Comparison of ENCODE assay signal across 16 cellular contexts in genomic region chr5:17952231-17952630, GRCh38.
"Had no signal": no experiment of that assay in that cellular context is flagged by ENCODE, and none has a peak within 500 bp of the region (broad histone marks: within the 10 kb centered on the region; RNA-seq: fewer than 3 reads in every experiment).

No MANE protein-coding gene starts in this region.

- H3K36me3 ChIP-seq: adrenal gland, cardiac muscle cell, esophagus muscularis mucosa, left ventricle myocardium inferior, right atrium auricular region, thyroid gland had no signal

- H3K27me3 ChIP-seq: adrenal gland, cardiac muscle cell, dorsolateral prefrontal cortex, esophagus muscularis mucosa, right atrium auricular region, thyroid gland had no signal

- H3K4me1 Mint-ChIP-seq: activated naive CD4-positive, alpha-beta T cell treated with anti-CD3 and anti-CD28 coated beads, Interleukin-2, amount 50 U/mL, for 24 hours; memory B cell; stimulated activated naive B cell treated with anti-CD40 and anti-IgM and Interleukin-4, amounts not matched to agents 10 μg/mL and 1 μg/mL and 100 μg/mL, for 72 hours had no signal

- H3K36me3 Mint-ChIP-seq: activated naive CD4-positive, alpha-beta T cell treated with anti-CD3 and anti-CD28 coated beads, Interleukin-2, amount 50 U/mL, for 24 hours; memory B cell; stimulated activated naive B cell treated with anti-CD40 and anti-IgM and Interleukin-4, amounts not matched to agents 10 μg/mL and 1 μg/mL and 100 μg/mL, for 72 hours had no signal

- DNase-seq: activated CD4-positive, alpha-beta T cell treated with anti-CD3 and anti-CD28 coated beads, Interleukin-2, amount 50 U/mL, for 4 hours; activated T-cell treated with anti-CD3 and anti-CD28 coated beads, Interleukin-2, amount 50 U/mL, for 1 hour; adrenal gland; dorsolateral prefrontal cortex; hippocampal formation; left ventricle myocardium inferior; stimulated activated CD4-positive, alpha-beta T cell treated with anti-CD3 and anti-CD28 coated beads, Interleukin-2, amount 100 ng/mL, for 48 hours; stimulated activated naive B cell treated with anti-CD40 and anti-IgM and Interleukin-4, amounts not matched to agents 10 μg/mL and 1 μg/mL and 100 μg/mL, for 72 hours; thyroid gland had no signal

- H3K27ac Mint-ChIP-seq: activated naive CD4-positive, alpha-beta T cell treated with anti-CD3 and anti-CD28 coated beads, Interleukin-2, amount 50 U/mL, for 24 hours; memory B cell; natural killer cell treated with Interleukin-12 subunit alpha and Interleukin-12 subunit beta and Interleukin-15 and Interleukin-18, amount 100 ng/mL, for 72 hours; stimulated activated naive B cell treated with anti-CD40 and anti-IgM and Interleukin-4, amounts not matched to agents 10 μg/mL and 1 μg/mL and 100 μg/mL, for 72 hours had no signal

- H3K4me1 ChIP-seq: adrenal gland, esophagus muscularis mucosa, left ventricle myocardium inferior, right atrium auricular region, thyroid gland had no signal

- H3K27ac ChIP-seq: adrenal gland, cardiac muscle cell, esophagus muscularis mucosa, left ventricle myocardium inferior, right atrium auricular region, thyroid gland had no signal

- H3K4me3 ChIP-seq: adrenal gland, cardiac muscle cell, dorsolateral prefrontal cortex, esophagus muscularis mucosa, left ventricle myocardium inferior, right atrium auricular region, thyroid gland had no signal

- H3K4me3 Mint-ChIP-seq: activated naive CD4-positive, alpha-beta T cell treated with anti-CD3 and anti-CD28 coated beads, Interleukin-2, amount 50 U/mL, for 24 hours; memory B cell; natural killer cell treated with Interleukin-12 subunit alpha and Interleukin-12 subunit beta and Interleukin-15 and Interleukin-18, amount 100 ng/mL, for 72 hours; stimulated activated naive B cell treated with anti-CD40 and anti-IgM and Interleukin-4, amounts not matched to agents 10 μg/mL and 1 μg/mL and 100 μg/mL, for 72 hours had no signal

- H3K27me3 Mint-ChIP-seq: activated naive CD4-positive, alpha-beta T cell treated with anti-CD3 and anti-CD28 coated beads, Interleukin-2, amount 50 U/mL, for 24 hours; natural killer cell treated with Interleukin-12 subunit alpha and Interleukin-12 subunit beta and Interleukin-15 and Interleukin-18, amount 100 ng/mL, for 72 hours; progenitor cell of endocrine pancreas had no signal

- H3K9me3 ChIP-seq: adrenal gland, thyroid gland had no signal
